Comparison of ENCODE assay signal across 8 cellular contexts in genomic region chr2:111367876-111368639, GRCh38.
A peak's percentile ranks its signal among the peaks of the same experiment; 100 is the strongest.
DNase-seq lines count a peak whose midpoint lies in the region; ATAC-seq and TF ChIP-seq lines count a peak whose summit lies in the region.
"Not testable (repeated sequence)": the region's sequence is repeated elsewhere in the genome, so short reads cannot be mapped to it uniquely, and the experiment has no call there.

No MANE protein-coding gene starts in this region.

- DNase-seq in EH (ENCODE audit: low read depth), result peak; percentile 58
- peak; percentile 71 for DNase-seq in mammary epithelial cell
- DNase-seq in fibroblast of villous mesenchyme (ENCODE audit: low read depth), result peak; percentile 25
- peak; percentile 54 for DNase-seq in mesendoderm
- DNase-seq in thyroid gland, result peak in 1 of 2 donors; percentile 10

- H3K4me1 ChIP-seq in mammary epithelial cell (ENCODE audit: insufficient read depth, low read length); mesendoderm (ENCODE audit: control insufficient read depth, low read depth, low read length): not testable (repeated sequence)
- peaks cover 7 to 13% of the 10 kb centered on the region in 2 donors for H3K4me1 ChIP-seq in thyroid gland

- intact Hi-C loops in mammary epithelial cell (cut with micrococcal nuclease); thyroid gland (cut with DNase I): not testable (repeated sequence)

- not testable (repeated sequence) for H2AK5ac ChIP-seq in mesendoderm (ENCODE audit: low read length)

- H4K5ac ChIP-seq in mesendoderm (ENCODE audit: low read length), result not testable (repeated sequence)

- H4K20me1 ChIP-seq in mammary epithelial cell (ENCODE audit: insufficient read depth, low read length), result not testable (repeated sequence)

- H3K4me3 ChIP-seq in mammary epithelial cell (replicated peaks in 1 of 3; ENCODE audit: insufficient read depth in 1 of 3, low read depth in 2 of 3, low read length in 3 of 3); fibroblast of villous mesenchyme (ENCODE audit: low read depth, low read length); mesendoderm (ENCODE audit: low read length); thyroid gland (replicated peaks in 1 of 3): not testable (repeated sequence)

- H3K27ac ChIP-seq in mammary epithelial cell (ENCODE audit: insufficient read depth, low read depth, low read length); mesendoderm (ENCODE audit: low read depth, low read length): not testable (repeated sequence)
- H3K27ac ChIP-seq in thyroid gland, result peak overlapping the region; percentile 36 to 63 (median 58)

- WGBS in mammary epithelial cell (ENCODE audit: low coverage, missing lambda C conversion rate), result 17% methylated on average over 1 of the region's 5 CpGs
- WGBS in mesendoderm (ENCODE audit: extremely low coverage, insufficient coverage, low lambda C conversion rate), result no CpG with 5 or more reads among the region's 5 CpGs
- WGBS in thyroid gland, 2 donors, result 40 to 60% methylated on average over 1 of the region's 5 CpGs

- CTCF ChIA-PET in mammary epithelial cell (lab: Charles Lee; ENCODE audit: low non-redundant PET), result not testable (repeated sequence)

- not testable (repeated sequence) for H3K23ac ChIP-seq in mesendoderm (ENCODE audit: low read length)

- not testable (repeated sequence) for H3K9me3 ChIP-seq in mammary epithelial cell (replicated peaks; ENCODE audit: insufficient read depth, low read length); thyroid gland

- H4K8ac ChIP-seq in mesendoderm (ENCODE audit: low read depth, low read length), result not testable (repeated sequence)

- H2AFZ ChIP-seq in mammary epithelial cell (ENCODE audit: low read depth, low read length), result not testable (repeated sequence)

- not testable (repeated sequence) for H2BK120ac ChIP-seq in mesendoderm (ENCODE audit: low read depth, low read length)

- TF ChIP-seq CTCF in mammary epithelial cell (conservative IDR thresholded peaks at IDR 0.05 in 1 of 2, IDR thresholded peaks at IDR 0.05 in 1 of 2; ENCODE audit: extremely low read depth in 1 of 2, insufficient read depth in 1 of 2, low read depth in 1 of 2, low read length in 2 of 2); fibroblast of villous mesenchyme (IDR thresholded peaks at IDR 0.05; ENCODE audit: insufficient read depth, low read depth, low read length); thyroid gland (IDR thresholded peaks at IDR 0.05): not testable (repeated sequence)

- not testable (repeated sequence) for H3K79me2 ChIP-seq in mammary epithelial cell (ENCODE audit: insufficient read depth, low read length); mesendoderm (ENCODE audit: control insufficient read depth, insufficient read depth, low read length)

- H3K56ac ChIP-seq in mesendoderm (ENCODE audit: low read length), result not testable (repeated sequence)

- not testable (repeated sequence) for TF ChIP-seq POLR2A in thyroid gland (IDR thresholded peaks at IDR 0.05)

- not testable (repeated sequence) for H3K36me3 ChIP-seq in mammary epithelial cell (ENCODE audit: insufficient read depth, low read length); mesendoderm (ENCODE audit: control insufficient read depth, insufficient read depth, low read length); thyroid gland

- not testable (repeated sequence) for H3K4me2 ChIP-seq in mammary epithelial cell (ENCODE audit: insufficient read depth, low read depth, low read length); mesendoderm (ENCODE audit: low read length)

- H2BK15ac ChIP-seq in mesendoderm (replicated peaks; ENCODE audit: low read depth), result not testable (repeated sequence)

- in situ Hi-C loops in mammary epithelial cell (cut with MboI; ENCODE audit: low sequenced_read_pairs in 2 of 2), result not testable (repeated sequence)

- not testable (repeated sequence) for BruUV-seq in mammary epithelial cell (replicated peaks; lab: Mats Ljungman, UMichigan)

- H3K79me1 ChIP-seq in mesendoderm (ENCODE audit: low read length), result not testable (repeated sequence)

- ATAC-seq in GM21529 (IDR thresholded peaks at IDR 0.05; ENCODE audit: unreplicated experiment), result peak; percentile 77
- peak; percentile 62 for ATAC-seq in HG03378 (IDR thresholded peaks at IDR 0.05; ENCODE audit: unreplicated experiment)
- peak; percentile 70 for ATAC-seq in SK-N-SH treated with all-trans-retinoic acid at 6 μM for 48 hours

- H3K9ac ChIP-seq in mammary epithelial cell (ENCODE audit: insufficient read depth, low read length); mesendoderm (ENCODE audit: low read length): not testable (repeated sequence)

- dilution Hi-C loops in mammary epithelial cell (cut with HindIII; ENCODE audit: low sequenced_read_pairs), result not testable (repeated sequence)

- not testable (repeated sequence) for H3K27me3 ChIP-seq in mammary epithelial cell (ENCODE audit: insufficient read depth, low read length); mesendoderm (ENCODE audit: insufficient read depth, low read length, poor library complexity); thyroid gland

- not testable (repeated sequence) for H3K4ac ChIP-seq in mesendoderm (ENCODE audit: low read depth, low read length)

- not testable (repeated sequence) for H2BK5ac ChIP-seq in mesendoderm (ENCODE audit: low read length)

- H3K18ac ChIP-seq in mesendoderm (ENCODE audit: low read length), result not testable (repeated sequence)
